10 cellular contexts compared by ENCODE assay signal in the genomic region with DNA sequence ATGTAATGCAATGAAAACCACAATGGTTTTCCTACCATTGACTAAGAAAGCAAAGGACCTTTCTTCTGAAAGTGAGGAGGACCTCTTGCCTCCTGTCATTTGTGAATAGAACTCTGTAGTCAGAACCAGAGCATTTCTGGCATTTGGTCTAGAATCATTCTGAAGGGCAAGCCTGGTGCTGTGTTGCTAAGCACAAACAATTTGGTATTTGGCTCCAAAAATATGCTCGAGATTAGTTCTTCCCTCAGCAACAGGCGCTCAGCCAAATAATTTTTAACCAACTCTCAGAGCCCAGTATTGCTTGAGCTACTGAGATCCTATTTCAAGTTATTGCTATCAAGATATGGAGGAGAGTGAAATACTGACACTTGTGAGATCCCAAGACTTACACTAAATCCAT.
DNase-seq lines count a peak whose midpoint lies in the region; ATAC-seq, FAIRE-seq and TF ChIP-seq lines count a peak whose summit lies in the region.
"Had no signal": no experiment of that assay in that cellular context is flagged by ENCODE, and none has a peak within 500 bp of the region (broad histone marks: within the 10 kb centered on the region; RNA-seq: fewer than 3 reads in every experiment).

No MANE protein-coding gene starts in this region.

- H4K20me1 ChIP-seq in astrocyte (ENCODE audit: insufficient read depth, low read length) = no peaks in the 10 kb centered on the region

- H3K4me3 Mint-ChIP-seq in astrocyte (ENCODE audit: unreplicated experiment) = no peak overlapping the region
- H3K4me3 Mint-ChIP-seq in T-helper 2 cell treated with Interferon-gamma antibody and Interleukin-4, amounts not matched to agents 5 μg/mL and 100 μg/mL, for 36 hours = no peak overlapping the region

- no peak overlapping the region for H2AFZ ChIP-seq in astrocyte (ENCODE audit: low read depth, low read length)

- no peaks in the 10 kb centered on the region for H3K27me3 ChIP-seq in astrocyte (ENCODE audit: insufficient read depth, low read length)
- H3K27me3 ChIP-seq in sigmoid colon = no peaks in the 10 kb centered on the region

- H3K4me1 Mint-ChIP-seq in astrocyte (ENCODE audit: low read depth, unreplicated experiment) = peaks cover 9% of the 10 kb centered on the region
- no peaks in the 10 kb centered on the region for H3K4me1 Mint-ChIP-seq in T-helper 2 cell treated with Interferon-gamma antibody and Interleukin-4, amounts not matched to agents 5 μg/mL and 100 μg/mL, for 36 hours (ENCODE audit: low read depth)

- ATAC-seq in GM18520 (IDR thresholded peaks at IDR 0.05; ENCODE audit: unreplicated experiment) (no peak), GM18519 (IDR thresholded peaks at IDR 0.05; ENCODE audit: low FRiP score, unreplicated experiment) (no peak)

- peak; percentile 35 for DNase-seq in HFF-Myc (ENCODE audit: extremely low read depth, low read depth)
- DNase-seq in astrocyte (ENCODE audit: low read depth) = peak; percentile 88
- peak; percentile 16 for DNase-seq in glomerular visceral epithelial cell (ENCODE audit: extremely low spot score)
- DNase-seq in sigmoid colon = no peak
- DNase-seq in T-helper 2 cell treated with Interferon-gamma antibody and Interleukin-4, amounts not matched to agents 5 μg/mL and 100 μg/mL, for 36 hours (ENCODE audit: low spot score) = no peak
- no peak for DNase-seq in coronary artery (ENCODE audit: low spot score)
- DNase-seq: GF-D8, NCI-H1436 had no signal

- H3K4me2 ChIP-seq in astrocyte (ENCODE audit: low read length) = peak overlapping the region; percentile 21

- no peak for FAIRE-seq in astrocyte (lab: Jason Lieb, UNC)

- H3K27ac ChIP-seq in astrocyte (ENCODE audit: low read depth, low read length) (no peak overlapping the region), sigmoid colon (peak overlapping the region; percentile 7 to 43 (median 32)), coronary artery (no peak overlapping the region)

- H3K9me3 Mint-ChIP-seq in astrocyte (ENCODE audit: unreplicated experiment) = no peaks in the 10 kb centered on the region
- H3K9me3 Mint-ChIP-seq in T-helper 2 cell treated with Interferon-gamma antibody and Interleukin-4, amounts not matched to agents 5 μg/mL and 100 μg/mL, for 36 hours = no peaks in the 10 kb centered on the region

- TF ChIP-seq EP300 in sigmoid colon (IDR thresholded peaks at IDR 0.05) = no peak

- intact Hi-C loops in sigmoid colon (cut with DNase I) = no loop called here

- H3K79me2 ChIP-seq in astrocyte (ENCODE audit: insufficient read depth, low read length) = no peaks in the 10 kb centered on the region

- TF ChIP-seq CTCF in HFF-Myc (IDR thresholded peaks at IDR 0.05; ENCODE audit: low read depth, low read length, missing control alignments) (no peak), astrocyte (IDR thresholded peaks at IDR 0.05; ENCODE audit: insufficient read depth, low read depth, low read length) (no peak), sigmoid colon (IDR thresholded peaks at IDR 0.05) (no peak), coronary artery (IDR thresholded peaks at IDR 0.05) (no peak)

- no peaks in the 10 kb centered on the region for H3K27me3 Mint-ChIP-seq in astrocyte (ENCODE audit: low read depth, unreplicated experiment)
- peaks cover 15% of the 10 kb centered on the region for H3K27me3 Mint-ChIP-seq in T-helper 2 cell treated with Interferon-gamma antibody and Interleukin-4, amounts not matched to agents 5 μg/mL and 100 μg/mL, for 36 hours (ENCODE audit: low read depth)

- H3K9me3 ChIP-seq in astrocyte (ENCODE audit: insufficient read depth, low read depth, low read length) (no peaks in the 10 kb centered on the region), sigmoid colon (no peaks in the 10 kb centered on the region)

- 44 to 60% methylated on average over 2 of the region's 2 CpGs for WGBS in sigmoid colon, 2 donors

- no peak overlapping the region for H3K9ac ChIP-seq in astrocyte (ENCODE audit: low read length)

- no peak overlapping the region for H3K4me3 ChIP-seq in HFF-Myc (replicated peaks; ENCODE audit: low read depth, low read length)
- no peak overlapping the region for H3K4me3 ChIP-seq in astrocyte (ENCODE audit: insufficient read depth, low read depth, low read length)
- no peak overlapping the region for H3K4me3 ChIP-seq in sigmoid colon
- no peak overlapping the region for H3K4me3 ChIP-seq in coronary artery

- no peak for TF ChIP-seq POLR2A in sigmoid colon (IDR thresholded peaks at IDR 0.05)

- no peaks in the 10 kb centered on the region for H3K4me1 ChIP-seq in astrocyte (ENCODE audit: insufficient read depth, low read length)
- peaks cover 0 to 14% (median 4%) of the 10 kb centered on the region in 4 donors for H3K4me1 ChIP-seq in sigmoid colon

- no peak overlapping the region for H3K27ac Mint-ChIP-seq in astrocyte (ENCODE audit: unreplicated experiment)
- no peak overlapping the region for H3K27ac Mint-ChIP-seq in T-helper 2 cell treated with Interferon-gamma antibody and Interleukin-4, amounts not matched to agents 5 μg/mL and 100 μg/mL, for 36 hours

- H3K36me3 Mint-ChIP-seq in astrocyte (ENCODE audit: low read depth, unreplicated experiment) = peaks cover 2% of the 10 kb centered on the region
- H3K36me3 Mint-ChIP-seq in T-helper 2 cell treated with Interferon-gamma antibody and Interleukin-4, amounts not matched to agents 5 μg/mL and 100 μg/mL, for 36 hours (ENCODE audit: low read depth) = no peaks in the 10 kb centered on the region

- no peaks in the 10 kb centered on the region for H3K36me3 ChIP-seq in astrocyte (ENCODE audit: insufficient read depth, low read length)
- no peaks in the 10 kb centered on the region for H3K36me3 ChIP-seq in sigmoid colon

Comparison
In these comparisons a context has a peak if more than half of its experiments do, and no peak if none do; other contexts are left out.
1. DNase-seq: peak in HFF-Myc (single experiment), astrocyte (single experiment) and glomerular visceral epithelial cell (single experiment); none in sigmoid colon (single experiment), T-helper 2 cell treated with Interferon-gamma antibody and Interleukin-4, amounts not matched to agents 5 μg/mL and 100 μg/mL, for 36 hours (single experiment) and coronary artery (single experiment).
2. H3K27ac ChIP-seq: peak in sigmoid colon (4 of 4); none in astrocyte (single experiment) and coronary artery (0 of 2).